10 cellular contexts compared by ENCODE assay signal in the genomic region with DNA sequence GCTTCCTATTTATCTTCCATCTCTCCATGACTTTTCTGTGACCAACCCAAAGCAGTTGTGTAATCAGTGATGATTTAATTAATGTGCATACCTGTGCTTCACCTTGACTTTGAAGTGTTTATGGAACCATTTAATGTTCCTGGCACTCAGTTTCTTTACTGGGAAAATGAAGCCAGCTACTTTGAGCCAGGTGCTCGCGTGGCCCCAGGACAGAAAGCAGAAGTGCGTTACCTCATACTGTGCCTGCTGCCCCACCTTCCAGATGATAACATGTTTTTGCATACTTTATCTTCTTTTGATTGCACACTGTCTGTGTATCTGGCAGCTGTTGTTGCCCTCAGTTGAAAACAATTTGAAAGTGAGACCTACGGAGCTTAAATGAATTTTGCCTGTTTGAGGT.
DNase-seq lines count a peak whose midpoint lies in the region; ATAC-seq and TF ChIP-seq lines count a peak whose summit lies in the region.
"Had no signal": no experiment of that assay in that cellular context is flagged by ENCODE, and none has a peak within 500 bp of the region (broad histone marks: within the 10 kb centered on the region; RNA-seq: fewer than 3 reads in every experiment).

No MANE protein-coding gene starts in this region.

- H3K36me3 Mint-ChIP-seq in T-helper 17 cell (ENCODE audit: low read depth): peaks cover 5% of the 10 kb centered on the region
- H3K36me3 Mint-ChIP-seq in endodermal cell (ENCODE audit: low read depth): no peaks in the 10 kb centered on the region

- no peaks in the 10 kb centered on the region for H3K9me3 Mint-ChIP-seq in endodermal cell

- H3K4me3 Mint-ChIP-seq in T-helper 17 cell (no peak overlapping the region), endodermal cell (no peak overlapping the region)

- DNase-seq in GM13976 (ENCODE audit: low spot score): peak; percentile 58
- DNase-seq in T-helper 17 cell: no peak
- no peak for DNase-seq in endodermal cell
- DNase-seq in activated CD4-positive, alpha-beta T cell treated with anti-CD3 and anti-CD28 coated beads for 4 hours: no peak
- no peak for DNase-seq in DMS79 treated with DMSO at 0.1 percent for 48 hours (lab: John Stamatoyannopoulos, UW)
- no peak for DNase-seq in HuH-7 (ENCODE audit: low spot score)
- DNase-seq: left cardiac atrium; stimulated activated CD4-positive, alpha-beta T cell treated with anti-CD3 and anti-CD28 coated beads, Interleukin-15, amount 100 ng/mL, for 24 hours had no signal

- no peaks in the 10 kb centered on the region for H3K4me1 ChIP-seq in endodermal cell (ENCODE audit: control insufficient read depth, insufficient read depth, low read length)

- no peak overlapping the region for H3K9ac ChIP-seq in endodermal cell (ENCODE audit: extremely low read depth, low read length, poor library complexity, severe bottlenecking)

- H3K27me3 Mint-ChIP-seq in T-helper 17 cell: peaks cover 52% of the 10 kb centered on the region
- no peaks in the 10 kb centered on the region for H3K27me3 Mint-ChIP-seq in endodermal cell (ENCODE audit: insufficient read depth)

- H3K9me3 ChIP-seq in T-helper 17 cell (ENCODE audit: control insufficient read depth, low read length, poor library complexity, severe bottlenecking) (no peaks in the 10 kb centered on the region), endodermal cell (ENCODE audit: control insufficient read depth, low read length) (no peaks in the 10 kb centered on the region)

- 93 to 100% methylated on average over 4 of the region's 4 CpGs for WGBS in endodermal cell (ENCODE audit: insufficient coverage in 1 of 2, insufficient read length in 1 of 2), 2 experiments

- no peak overlapping the region for H3K27ac ChIP-seq in endodermal cell (ENCODE audit: low read depth, low read length)

- no peaks in the 10 kb centered on the region for H3K27me3 ChIP-seq in endodermal cell (ENCODE audit: control insufficient read depth, insufficient read depth, low read length, poor library complexity, severe bottlenecking)

- ATAC-seq in GM21447 (IDR thresholded peaks at IDR 0.05; ENCODE audit: unreplicated experiment) (peak; percentile 70), HG03354 (IDR thresholded peaks at IDR 0.05; ENCODE audit: poor library complexity, severe bottlenecking, unreplicated experiment) (peak; percentile 90), T-helper 17 cell (peak; percentile 56)
- ATAC-seq: left cardiac atrium had no signal

- no peaks in the 10 kb centered on the region for H3K36me3 ChIP-seq in endodermal cell (ENCODE audit: control insufficient read depth, insufficient read depth, low read length)

- H3K4me1 Mint-ChIP-seq in T-helper 17 cell (no peaks in the 10 kb centered on the region), endodermal cell (peaks cover 18% of the 10 kb centered on the region)

- TF ChIP-seq CTCF in GM13976 (IDR thresholded peaks at IDR 0.05; ENCODE audit: borderline replicate concordance, control extremely low read depth, extremely low read depth, insufficient read depth, missing control alignments): no peak
- no peak for TF ChIP-seq CTCF in endodermal cell (conservative IDR thresholded peaks at IDR 0.05)

- in situ Hi-C loops in GM13976 (cut with MboI; ENCODE audit: low sequenced_read_pairs, unreplicated experiment): loop anchor here (10.0 kb wide), 1 partner anchor 126 kb away; no protein-coding TSS in a partner anchor

- H3K27ac Mint-ChIP-seq in T-helper 17 cell (no peak overlapping the region), endodermal cell (no peak overlapping the region)

- no peak overlapping the region for H3K4me3 ChIP-seq in endodermal cell (ENCODE audit: low read length)
